8 cellular contexts compared by ENCODE assay signal in genomic region chr3:143121240-143122088, GRCh38. TPM values are rescaled to one million over a fixed set of nuclear protein-coding genes. Genes with fewer than 3 reads are reported as not detected.
DNase-seq lines count a peak whose midpoint lies in the region; ATAC-seq and TF ChIP-seq lines count a peak whose summit lies in the region.

No MANE protein-coding gene starts in this region.

- no peak for TF ChIP-seq CTCF in epithelial cell of esophagus (IDR thresholded peaks at IDR 0.05; ENCODE audit: insufficient read depth, low read depth, low read length, missing control alignments)

- no peak overlapping the region for H3K4me3 ChIP-seq in epithelial cell of esophagus (ENCODE audit: low read length)

- peak; percentile 0 to 1 for ATAC-seq in naive B cell (ENCODE audit: low read depth in 2 of 2)
- peak; percentile 5 to 28 for ATAC-seq in stimulated activated naive B cell treated with anti-CD40 and anti-IgM and Interleukin-4, amounts not matched to agents 10 μg/mL and 1 μg/mL and 100 μg/mL, for 72 hours (replicated peaks)

- DNase-seq in NCI-H2171 treated with DMSO at 0.1 percent for 48 hours (lab: John Stamatoyannopoulos, UW) (peak; percentile 21), NCI-H2171 (lab: John Stamatoyannopoulos, UW) (no peak), HUDEP-2 (lab: John Stamatoyannopoulos, UW; ENCODE audit: unreplicated experiment in 76 of 76) (peak in 68 of 76 experiments; percentile 4 to 81 (median 52)), epithelial cell of esophagus (ENCODE audit: low read depth) (peak; percentile 37), naive B cell (peak; percentile 39), A172 (ENCODE audit: low spot score) (no peak)
- peak; percentile 87 for DNase-seq in activated CD8-positive, alpha-beta memory T cell treated with anti-CD3 and anti-CD28 coated beads for 24 hours
- DNase-seq in stimulated activated naive B cell treated with anti-CD40 and anti-IgM and Interleukin-4, amounts not matched to agents 10 μg/mL and 1 μg/mL and 100 μg/mL, for 72 hours: peak; percentile 47

- peak overlapping the region; percentile 64 to 93 (median 81) for H3K4me3 Mint-ChIP-seq in naive B cell
- peak overlapping the region; percentile 73 to 99 for H3K4me3 Mint-ChIP-seq in stimulated activated naive B cell treated with anti-CD40 and anti-IgM and Interleukin-4, amounts not matched to agents 10 μg/mL and 1 μg/mL and 100 μg/mL, for 72 hours

- H3K4me1 Mint-ChIP-seq in naive B cell: peaks cover 26 to 58% (median 38%) of the 10 kb centered on the region in 3 donors
- peaks cover 30 to 57% of the 10 kb centered on the region in 2 donors for H3K4me1 Mint-ChIP-seq in stimulated activated naive B cell treated with anti-CD40 and anti-IgM and Interleukin-4, amounts not matched to agents 10 μg/mL and 1 μg/mL and 100 μg/mL, for 72 hours

- no peaks in the 10 kb centered on the region for H3K27me3 Mint-ChIP-seq in naive B cell
- H3K27me3 Mint-ChIP-seq in stimulated activated naive B cell treated with anti-CD40 and anti-IgM and Interleukin-4, amounts not matched to agents 10 μg/mL and 1 μg/mL and 100 μg/mL, for 72 hours: peaks cover 0 to 3% of the 10 kb centered on the region in 2 donors

- peak overlapping the region in 1 of 6 donors; percentile 77 for H3K27ac Mint-ChIP-seq in naive B cell
- H3K27ac Mint-ChIP-seq in stimulated activated naive B cell treated with anti-CD40 and anti-IgM and Interleukin-4, amounts not matched to agents 10 μg/mL and 1 μg/mL and 100 μg/mL, for 72 hours: no peak overlapping the region

- H3K36me3 Mint-ChIP-seq in naive B cell: peaks cover 0 to 8% of the 10 kb centered on the region in 2 donors
- peaks cover 26 to 28% of the 10 kb centered on the region in 2 donors for H3K36me3 Mint-ChIP-seq in stimulated activated naive B cell treated with anti-CD40 and anti-IgM and Interleukin-4, amounts not matched to agents 10 μg/mL and 1 μg/mL and 100 μg/mL, for 72 hours

- no peaks in the 10 kb centered on the region for H3K9me3 Mint-ChIP-seq in naive B cell
- H3K9me3 Mint-ChIP-seq in stimulated activated naive B cell treated with anti-CD40 and anti-IgM and Interleukin-4, amounts not matched to agents 10 μg/mL and 1 μg/mL and 100 μg/mL, for 72 hours: no peaks in the 10 kb centered on the region

RNA-seq across cellular contexts. Expression of gene CHST2, which starts 1.9 kb away (rescaled TPM):
- polyA plus RNA-seq in naive B cell (ENCODE audit: low read depth in 6 of 6): 10 to 100 TPM in 5 of 6 donors, 1 to 10 TPM in 1; 8.8 to 30.0 (median 15.9) TPM
- 2.7 and 5.6 TPM in 2 replicates for total RNA-seq in A172 (2014; rRNA removed; shearing (Covaris generic))

Comparison
In these comparisons a context has a peak if more than half of its experiments do, and no peak if none do; other contexts are left out.
1. DNase-seq: peak in NCI-H2171 treated with DMSO at 0.1 percent for 48 hours (single experiment), HUDEP-2 (68 of 76), activated CD8-positive, alpha-beta memory T cell treated with anti-CD3 and anti-CD28 coated beads for 24 hours (single experiment), epithelial cell of esophagus (single experiment), naive B cell (single experiment) and stimulated activated naive B cell treated with anti-CD40 and anti-IgM and Interleukin-4, amounts not matched to agents 10 μg/mL and 1 μg/mL and 100 μg/mL, for 72 hours (single experiment); none in NCI-H2171 (single experiment) and A172 (single experiment).